In genomic region chr18:61883547-61883946, GRCh38 we compare ENCODE assay signal across 23 cellular contexts. TPM values are rescaled to one million over a fixed set of nuclear protein-coding genes. Genes with fewer than 3 reads are reported as not detected.
A peak's percentile ranks its signal among the peaks of the same experiment; 100 is the strongest.
DNase-seq lines count a peak whose midpoint lies in the region; ATAC-seq, FAIRE-seq and TF ChIP-seq lines count a peak whose summit lies in the region.
"Had no signal": no experiment of that assay in that cellular context is flagged by ENCODE, and none has a peak within 500 bp of the region (broad histone marks: within the 10 kb centered on the region; RNA-seq: fewer than 3 reads in every experiment).

No MANE protein-coding gene starts in this region.

- DNase-seq in EH (ENCODE audit: low read depth) (peak; percentile 64), HT1080 (ENCODE audit: low read depth) (peak; percentile 40), bronchial epithelial cell (ENCODE audit: low read depth) (peak; percentile 20), foreskin keratinocyte (no peak), frontal cortex (ENCODE audit: low spot score in 2 of 2) (no peak), Ammon's horn (ENCODE audit: low spot score) (no peak), type B pancreatic cell (ENCODE audit: extremely low spot score, unreplicated experiment) (no peak)
- no peak for DNase-seq in activated CD4-positive, alpha-beta T cell treated with anti-CD3 and anti-CD28 coated beads for 1 hour
- DNase-seq: AML-193; Calu3; CD8-positive, alpha-beta memory T cell; DMS153; GF-D8; KBM-7; NCI-H1092 treated with DMSO at 0.1 percent for 48 hours; NCI-H1436 treated with DMSO at 0.1 percent for 48 hours; NCI-H1930; NCI-H2227 treated with DMSO at 0.1 percent for 48 hours; NCI-H510A; SW 1271 had no signal

- ATAC-seq in foreskin keratinocyte = peak; percentile 67

- no peak overlapping the region for H3K27ac ChIP-seq in foreskin keratinocyte
- H3K27ac ChIP-seq: C4-2B had no signal

- H3K27me3 ChIP-seq in bronchial epithelial cell (ENCODE audit: control insufficient read depth, insufficient read depth, low read length) (no peaks in the 10 kb centered on the region), foreskin keratinocyte (no peaks in the 10 kb centered on the region)

- H3K4me1 ChIP-seq in foreskin keratinocyte = peaks cover 4% of the 10 kb centered on the region

- TF ChIP-seq CTCF in bronchial epithelial cell (IDR thresholded peaks at IDR 0.05; ENCODE audit: insufficient read depth, low read length, severe bottlenecking) (no peak), foreskin keratinocyte (conservative IDR thresholded peaks at IDR 0.05) (no peak), type B pancreatic cell (conservative IDR thresholded peaks at IDR 0.05) (no peak)

- FAIRE-seq in bronchial epithelial cell (lab: Jason Lieb, UNC) (no peak), frontal cortex (lab: Jason Lieb, UNC) (no peak)
- FAIRE-seq: GM19239, H54 had no signal

- H3K27ac Mint-ChIP-seq in type B pancreatic cell = no peak overlapping the region
- H3K27ac Mint-ChIP-seq: CD8-positive, alpha-beta memory T cell had no signal

- no peak overlapping the region for H3K4me3 Mint-ChIP-seq in type B pancreatic cell
- H3K4me3 Mint-ChIP-seq: CD8-positive, alpha-beta memory T cell had no signal

- peaks cover 9% of the 10 kb centered on the region for H3K4me1 Mint-ChIP-seq in type B pancreatic cell (ENCODE audit: unreplicated experiment)
- H3K4me1 Mint-ChIP-seq: CD8-positive, alpha-beta memory T cell had no signal

- H3K9me3 Mint-ChIP-seq in type B pancreatic cell = peaks cover 6% of the 10 kb centered on the region
- H3K9me3 Mint-ChIP-seq: CD8-positive, alpha-beta memory T cell had no signal

- no peaks in the 10 kb centered on the region for H3K27me3 Mint-ChIP-seq in type B pancreatic cell

- H3K36me3 ChIP-seq in bronchial epithelial cell (ENCODE audit: control insufficient read depth, insufficient read depth, low read length) = peaks cover 2% of the 10 kb centered on the region

- H3K36me3 Mint-ChIP-seq in type B pancreatic cell = peaks cover 42% of the 10 kb centered on the region
- H3K36me3 Mint-ChIP-seq: CD8-positive, alpha-beta memory T cell had no signal

- no peak overlapping the region for H3K4me3 ChIP-seq in bronchial epithelial cell (ENCODE audit: low read depth, low read length)

RNA-seq across cellular contexts. Expression of gene RNF152, which starts 9.3 kb away (rescaled TPM):
- total RNA-seq in HT1080 (2014; rRNA removed; shearing (Covaris generic)) = 3.1 and 4.0 TPM in 2 replicates
- polyA plus RNA-seq in HT1080 (2015; cell fraction: cytosol; rRNA removed) = 1.6 and 4.7 TPM in 2 replicates
- polyA plus RNA-seq in HT1080 (2015; cell fraction: nucleus; rRNA removed) = 1.2 and 1.8 TPM in 2 replicates
- total RNA-seq in bronchial epithelial cell (28.4 and 31.9 TPM in 2 replicates), foreskin keratinocyte (13.1 and 14.4 TPM in 2 replicates), frontal cortex (106 TPM), type B pancreatic cell (ENCODE audit: low replicate concordance) (23.6 and 28.9 TPM in 2 replicates)
- polyA plus RNA-seq in foreskin keratinocyte = 2.1 TPM in 2 replicates
- polyA plus RNA-seq: CD8-positive, alpha-beta memory T cell had no signal

Comparison
In these comparisons a context has a peak if more than half of its experiments do, and no peak if none do; other contexts are left out.
1. DNase-seq: peak in EH (single experiment), HT1080 (single experiment) and bronchial epithelial cell (single experiment); none in foreskin keratinocyte (0 of 2), frontal cortex (0 of 2), activated CD4-positive, alpha-beta T cell treated with anti-CD3 and anti-CD28 coated beads for 1 hour (single experiment), Ammon's horn (single experiment) and type B pancreatic cell (single experiment).